In the genomic region with DNA sequence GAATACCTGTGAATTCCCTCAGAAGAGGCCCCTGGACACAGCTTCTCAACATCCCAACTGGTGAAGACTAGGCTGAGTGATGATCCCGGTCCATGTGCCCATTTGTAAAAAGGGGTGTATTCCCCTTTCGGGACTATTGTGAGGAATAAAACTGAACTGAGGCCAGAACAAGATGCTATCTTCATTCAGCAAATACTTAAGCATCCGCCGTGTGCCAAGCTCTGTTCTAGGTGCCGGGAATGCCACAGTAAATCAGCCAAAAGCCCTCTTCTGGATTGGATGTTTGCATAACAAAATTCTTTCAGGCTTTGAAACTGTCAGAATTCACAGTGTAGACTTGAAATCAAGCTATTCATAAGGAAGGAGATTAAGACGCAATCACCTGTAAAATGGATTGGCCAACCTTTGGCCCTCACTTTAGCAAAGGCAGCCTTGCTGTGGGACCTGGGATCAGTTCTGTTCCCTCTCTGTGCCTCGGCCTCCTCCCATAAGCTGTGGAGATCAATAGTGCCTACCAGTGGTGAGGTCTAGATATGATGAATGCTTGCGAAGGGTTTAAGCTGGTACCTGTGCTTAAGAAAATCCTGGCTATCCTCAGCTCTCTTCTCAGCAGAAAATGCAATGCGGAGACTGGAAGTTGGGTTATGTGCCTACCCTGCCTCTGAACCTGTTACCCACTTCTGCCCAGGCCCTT, we compare ENCODE assay signal across 10 cellular contexts. TPM values are rescaled to one million over a fixed set of nuclear protein-coding genes. Genes with fewer than 3 reads are reported as not detected.
DNase-seq lines count a peak whose midpoint lies in the region; ATAC-seq and TF ChIP-seq lines count a peak whose summit lies in the region.
"Had no signal": no experiment of that assay in that cellular context is flagged by ENCODE, and none has a peak within 500 bp of the region (broad histone marks: within the 10 kb centered on the region; RNA-seq: fewer than 3 reads in every experiment).

No MANE protein-coding gene starts in this region.

- H3K4me1 Mint-ChIP-seq in endodermal cell = peaks cover 8% of the 10 kb centered on the region
- peaks cover 4 to 18% (median 7%) of the 10 kb centered on the region in 7 donors for H3K4me1 Mint-ChIP-seq in naive thymus-derived CD4-positive, alpha-beta T cell

- H3K36me3 ChIP-seq in HCT116 (ENCODE audit: control insufficient read depth in 1 of 2, insufficient read depth in 2 of 2, low read length in 2 of 2) (no peaks in the 10 kb centered on the region), endodermal cell (ENCODE audit: control insufficient read depth, insufficient read depth, low read length) (no peaks in the 10 kb centered on the region), osteoblast (ENCODE audit: insufficient read depth, low read length) (no peaks in the 10 kb centered on the region)
- H3K36me3 ChIP-seq in naive thymus-derived CD4-positive, alpha-beta T cell (ENCODE audit: control insufficient read depth in 2 of 3, insufficient read depth in 3 of 3, low read length in 3 of 3) = no peaks in the 10 kb centered on the region

- peaks cover 8% of the 10 kb centered on the region for H3K36me3 Mint-ChIP-seq in endodermal cell (ENCODE audit: low read depth)
- H3K36me3 Mint-ChIP-seq in naive thymus-derived CD4-positive, alpha-beta T cell = peaks cover 0 to 9% (median 4%) of the 10 kb centered on the region in 5 donors

- H3K4me1 ChIP-seq in HCT116 (ENCODE audit: control insufficient read depth in 1 of 2, insufficient read depth in 2 of 2, low read length in 2 of 2) (peaks cover 2 to 5% of the 10 kb centered on the region in 2 experiments; a peak in 3 of 4 replicates), endodermal cell (ENCODE audit: control insufficient read depth, insufficient read depth, low read length) (peaks cover 7% of the 10 kb centered on the region), osteoblast (ENCODE audit: insufficient read depth, low read length) (peaks cover 41% of the 10 kb centered on the region)
- H3K4me1 ChIP-seq in naive thymus-derived CD4-positive, alpha-beta T cell (ENCODE audit: control insufficient read depth in 2 of 2, insufficient read depth in 2 of 2, low read length in 2 of 2) = peaks cover 0 to 5% of the 10 kb centered on the region in 2 donors

- no peaks in the 10 kb centered on the region for H3K79me2 ChIP-seq in HCT116 (ENCODE audit: insufficient read depth, low read length)
- H3K79me2 ChIP-seq in osteoblast (ENCODE audit: insufficient read depth, low read length) = no peaks in the 10 kb centered on the region
- H3K79me2 ChIP-seq: hepatocyte had no signal

- TF ChIP-seq RAD21 in HCT116 (IDR thresholded peaks at IDR 0.05; ENCODE audit: low read depth) = peak; percentile 47

- H4K20me1 ChIP-seq in HCT116 (ENCODE audit: insufficient read depth) = no peaks in the 10 kb centered on the region
- no peaks in the 10 kb centered on the region for H4K20me1 ChIP-seq in osteoblast (ENCODE audit: insufficient read depth, low read length)

- intact Hi-C loops in HCT116 (cut with micrococcal nuclease) = loop anchor here (2.0 to 10.0 kb wide), 2 partner anchors 64 to 144 kb away; no protein-coding TSS in a partner anchor
- intact Hi-C loops in naive thymus-derived CD4-positive, alpha-beta T cell (cut with micrococcal nuclease) = no loop called here

- 85 to 96% methylated on average over 5 to 9 of the region's 9 CpGs for WGBS in endodermal cell (ENCODE audit: insufficient coverage in 1 of 2, insufficient read length in 1 of 2), 2 experiments

- H3K9me3 ChIP-seq in HCT116 (ENCODE audit: control insufficient read depth in 1 of 2, insufficient read depth in 1 of 2, low read depth in 1 of 2, low read length in 2 of 2) = no peaks in the 10 kb centered on the region
- no peaks in the 10 kb centered on the region for H3K9me3 ChIP-seq in endodermal cell (ENCODE audit: control insufficient read depth, low read length)
- no peaks in the 10 kb centered on the region for H3K9me3 ChIP-seq in osteoblast (ENCODE audit: low read depth, low read length)
- no peaks in the 10 kb centered on the region for H3K9me3 ChIP-seq in naive thymus-derived CD4-positive, alpha-beta T cell (ENCODE audit: control insufficient read depth in 2 of 3, low read length in 3 of 3)

- H3K4me2 ChIP-seq in HCT116 (ENCODE audit: low read length) = no peak overlapping the region
- H3K4me2 ChIP-seq in osteoblast (ENCODE audit: insufficient read depth, low read length) = peak overlapping the region; percentile 69
- H3K4me2 ChIP-seq: hepatocyte had no signal

- RAD21 ChIA-PET in HCT116 (lab: Charles Lee; ENCODE audit: low non-redundant PET in 1 of 2, low total read pairs in 2 of 2, uncharacterized antibody in 2 of 2, unreplicated experiment in 2 of 2) = no interaction called here

- peaks cover 19% of the 10 kb centered on the region for H3K27me3 Mint-ChIP-seq in endodermal cell (ENCODE audit: insufficient read depth)
- H3K27me3 Mint-ChIP-seq in naive thymus-derived CD4-positive, alpha-beta T cell = peaks cover 44 to 58% (median 46%) of the 10 kb centered on the region in 5 donors

- CTCF ChIA-PET in HCT116 (lab: Charles Lee) = interaction anchor here (0.8 to 2.4 kb wide), 6 partner anchors 16 to 905 kb away, joined by 3 to 22 read pairs (median 3); no protein-coding TSS in a partner anchor
- CTCF ChIA-PET in naive thymus-derived CD4-positive, alpha-beta T cell (lab: Charles Lee) = interaction anchor here (1.0 kb wide), 1 partner anchor 15 kb away, joined by 3 read pairs; no protein-coding TSS in a partner anchor

- POLR2A ChIA-PET in HCT116 (lab: Charles Lee) = no interaction called here
- POLR2A ChIA-PET in naive thymus-derived CD4-positive, alpha-beta T cell (lab: Charles Lee) = no interaction called here

- no peaks in the 10 kb centered on the region for H3K27me3 ChIP-seq in HCT116 (ENCODE audit: insufficient read depth, low read length)
- peaks cover 10% of the 10 kb centered on the region for H3K27me3 ChIP-seq in endodermal cell (ENCODE audit: control insufficient read depth, insufficient read depth, low read length, poor library complexity, severe bottlenecking)
- H3K27me3 ChIP-seq in osteoblast (ENCODE audit: insufficient read depth, low read length) = peaks cover 34% of the 10 kb centered on the region
- peaks cover 0 to 5% of the 10 kb centered on the region in 2 donors for H3K27me3 ChIP-seq in naive thymus-derived CD4-positive, alpha-beta T cell (ENCODE audit: control insufficient read depth in 2 of 2, insufficient read depth in 2 of 2, low read length in 2 of 2)

- H3K4me3 ChIP-seq in HCT116 (replicated peaks in 1 of 2; ENCODE audit: low read depth in 1 of 2, low read length in 2 of 2) (no peak overlapping the region), endodermal cell (ENCODE audit: low read length) (peak overlapping the region; percentile 80), osteoblast (ENCODE audit: insufficient read depth, low read length) (no peak overlapping the region)
- H3K4me3 ChIP-seq in naive thymus-derived CD4-positive, alpha-beta T cell (ENCODE audit: low read length) = no peak overlapping the region
- H3K4me3 ChIP-seq: hepatocyte had no signal

- H3K27ac Mint-ChIP-seq in endodermal cell = peak overlapping the region; percentile 87
- H3K27ac Mint-ChIP-seq in naive thymus-derived CD4-positive, alpha-beta T cell = no peak overlapping the region

- no peak for DNase-seq in HCT116 (ENCODE audit: low read depth, low spot score)
- peak; percentile 9 for DNase-seq in OCI-M1 (lab: John Stamatoyannopoulos, UW)
- DNase-seq in endodermal cell = no peak
- no peak for DNase-seq in osteoblast (ENCODE audit: insufficient read length, low spot score, missing footprints)
- no peak for DNase-seq in naive thymus-derived CD4-positive, alpha-beta T cell
- no peak for DNase-seq in activated CD4-positive, CD25-positive, alpha-beta regulatory T cell (lab: John Stamatoyannopoulos, UW)
- DNase-seq: activated effector memory CD4-positive, alpha-beta T cell treated with anti-CD3 and anti-CD28 coated beads, Interleukin-2, amount 50 U/mL, for 16 hours; stimulated activated naive CD8-positive, alpha-beta T cell treated with anti-CD3 and anti-CD28 coated beads, Interleukin-15, Interleukin-2, amounts not matched to agents 100 U/mL and 50 U/mL, for 24 hours had no signal

- BruUV-seq in HCT116 (replicated peaks; lab: Mats Ljungman, UMichigan) = no TSS peak

- no peaks in the 10 kb centered on the region for H3K9me3 Mint-ChIP-seq in endodermal cell
- H3K9me3 Mint-ChIP-seq in naive thymus-derived CD4-positive, alpha-beta T cell = peaks cover 0 to 1% (median 0%) of the 10 kb centered on the region in 11 donors

- H3K9ac ChIP-seq in HCT116 (ENCODE audit: low read length) (no peak overlapping the region), endodermal cell (ENCODE audit: extremely low read depth, low read length, poor library complexity, severe bottlenecking) (no peak overlapping the region)

- no peaks in the 10 kb centered on the region for H3K9me2 ChIP-seq in HCT116 (ENCODE audit: insufficient read depth)

- TF ChIP-seq POLR2A in HCT116 (IDR thresholded peaks at IDR 0.05; ENCODE audit: borderline replicate concordance, extremely low read depth, insufficient read depth, insufficient read length) = no peak

- ATAC-seq in HCT116 = peak; percentile 63
- ATAC-seq in naive thymus-derived CD4-positive, alpha-beta T cell = no peak
- ATAC-seq in GM19351 (IDR thresholded peaks at IDR 0.05; ENCODE audit: unreplicated experiment) = no peak
- ATAC-seq: stimulated activated naive CD8-positive, alpha-beta T cell treated with anti-CD3 and anti-CD28 coated beads, Interleukin-15, Interleukin-2, amounts not matched to agents 100 U/mL and 50 U/mL, for 24 hours had no signal

- H2AFZ ChIP-seq in HCT116 (ENCODE audit: low read depth, low read length, poor library complexity, severe bottlenecking) (peak overlapping the region; percentile 44), osteoblast (ENCODE audit: low read length) (no peak overlapping the region)
- H2AFZ ChIP-seq: hepatocyte had no signal

- peak overlapping the region; percentile 63 for H3K4me3 Mint-ChIP-seq in endodermal cell
- peak overlapping the region in 3 of 10 donors; percentile 28 to 49 (median 36) for H3K4me3 Mint-ChIP-seq in naive thymus-derived CD4-positive, alpha-beta T cell

- TF ChIP-seq CTCF in HCT116 (IDR thresholded peaks at IDR 0.05 in 2 of 3, conservative IDR thresholded peaks at IDR 0.05 in 1 of 3; ENCODE audit: borderline replicate concordance in 1 of 3, insufficient read depth in 1 of 3, low read depth in 2 of 3, low read length in 2 of 3) = peak; percentile 27 to 43 (median 42); a peak in 5 of 6 replicates
- TF ChIP-seq CTCF in endodermal cell (conservative IDR thresholded peaks at IDR 0.05) = peak; percentile 57
- peak; percentile 24 for TF ChIP-seq CTCF in osteoblast (IDR thresholded peaks at IDR 0.05; ENCODE audit: extremely low read depth, low read depth, low read length)

- H3K27ac ChIP-seq in HCT116 (ENCODE audit: low read depth, low read length) (no peak overlapping the region), endodermal cell (ENCODE audit: low read depth, low read length) (no peak overlapping the region), osteoblast (ENCODE audit: low read depth, low read length) (peak overlapping the region; percentile 84)
- no peak overlapping the region for H3K27ac ChIP-seq in naive thymus-derived CD4-positive, alpha-beta T cell (ENCODE audit: low read depth, low read length)
- H3K27ac ChIP-seq: hepatocyte had no signal

RNA-seq across cellular contexts. Expression of gene ALPL, which starts 1.8 kb away (rescaled TPM):
- total RNA-seq in HCT116 (2021; ENCODE audit: unreplicated experiment) (0.61 TPM), endodermal cell (100 to 1,000 TPM in 1 of 2 donors, 10 to 100 TPM in 1; 94.8 to 117 TPM), osteoblast (7.1 and 8.0 TPM in 2 replicates)
- 0.46 and 0.55 TPM in 2 replicates for polyA plus RNA-seq in HCT116 (2012)
- 65.3 TPM for polyA plus RNA-seq in endodermal cell (2013, experiment 1 of 2)
- polyA plus RNA-seq in endodermal cell (2013, experiment 2 of 2) = 52.5 TPM
- total RNA-seq in naive thymus-derived CD4-positive, alpha-beta T cell = not detected
- not detected for polyA plus RNA-seq in naive thymus-derived CD4-positive, alpha-beta T cell

Comparison
In these comparisons a context has a peak if more than half of its experiments do, and no peak if none do; other contexts are left out.
1. RNA of gene ALPL, which starts 1.8 kb away (total RNA-seq): 94.8 to 117 TPM in endodermal cell; 7.1 to 8.0 TPM in osteoblast, 0.61 TPM in HCT116 (single experiment) and not detected in naive thymus-derived CD4-positive, alpha-beta T cell; every median in the first group is over 10 times any median in the second.
2. Peak in every context shown above with its lines, with median percentiles within 50 percentile points of each other: CTCF ChIP-seq.